Comparison of ENCODE assay signal across 26 cellular contexts in genomic region chr5:104385901-104386300, GRCh38.
"Had no signal": no experiment of that assay in that cellular context is flagged by ENCODE, and none has a peak within 500 bp of the region (broad histone marks: within the 10 kb centered on the region; RNA-seq: fewer than 3 reads in every experiment).

No MANE protein-coding gene starts in this region.

- H3K27ac Mint-ChIP-seq: activated CD8-positive, alpha-beta T cell treated with anti-CD3 and anti-CD28 coated beads, Interleukin-2, amount 10 ng/mL, durations not matched to agents 7 days and 5 days; activated naive CD8-positive, alpha-beta T cell treated with anti-CD3 and anti-CD28 coated beads, Interleukin-2, amount 10 ng/mL, durations not matched to agents 7 days and 5 days; T-helper 17 cell; WTC11 had no signal

- DNase-seq: activated CD4-positive, alpha-beta T cell treated with anti-CD3 and anti-CD28 coated beads for 48 hours; activated CD4-positive, alpha-beta T cell treated with anti-CD3 and anti-CD28 coated beads, Interleukin-2, amount 50 U/mL, for 4 hours; activated CD4-positive, CD25-positive, alpha-beta regulatory T cell treated with anti-CD3 and anti-CD28 coated beads, Interleukin-2, amount 50 U/mL, for 72 hours; activated CD8-positive, alpha-beta memory T cell treated with anti-CD3 and anti-CD28 coated beads, Interleukin-2, amount 50 U/mL, for 48 hours; activated CD8-positive, alpha-beta T cell treated with anti-CD3 and anti-CD28 coated beads, Interleukin-2, amount 10 ng/mL, durations not matched to agents 7 days and 5 days; activated naive CD4-positive, alpha-beta T cell treated with anti-CD3 and anti-CD28 coated beads, Interleukin-2, amount 50 U/mL, for 16 hours; activated naive CD8-positive, alpha-beta T cell treated with anti-CD3 and anti-CD28 coated beads, Interleukin-2, amount 10 ng/mL, durations not matched to agents 7 days and 5 days; activated T-cell treated with anti-CD3 and anti-CD28 coated beads, Interleukin-2, amount 50 U/mL, for 1 hour; adrenal gland; aorta; body of pancreas; Karpas-422; MM.1S; NCI-H1105; NCI-H2029; NCI-H2107; NCI-H2171 treated with DMSO at 0.1 percent for 48 hours; NCI-H510A treated with DMSO at 0.1 percent for 48 hours; NK-92 treated with Interleukin-12 subunit alpha and Interleukin-12 subunit beta, amount 100 ng/mL, for 24 hours; OCI-M1; Peyer's patch; SHP77; T-helper 17 cell; T-helper 9 cell had no signal

- H3K4me3 ChIP-seq: adrenal gland, body of pancreas, K562, Peyer's patch had no signal

- ATAC-seq: activated CD8-positive, alpha-beta T cell treated with anti-CD3 and anti-CD28 coated beads, Interleukin-2, amount 10 ng/mL, durations not matched to agents 7 days and 5 days; body of pancreas; K562; T-helper 17 cell; WTC11 had no signal

- H3K27me3 Mint-ChIP-seq: activated naive CD8-positive, alpha-beta T cell treated with anti-CD3 and anti-CD28 coated beads, Interleukin-2, amount 10 ng/mL, durations not matched to agents 7 days and 5 days; T-helper 17 cell had no signal

- H3K27me3 ChIP-seq: adrenal gland, body of pancreas, Peyer's patch had no signal

- H3K4me3 Mint-ChIP-seq: activated CD8-positive, alpha-beta T cell treated with anti-CD3 and anti-CD28 coated beads, Interleukin-2, amount 10 ng/mL, durations not matched to agents 7 days and 5 days; activated naive CD8-positive, alpha-beta T cell treated with anti-CD3 and anti-CD28 coated beads, Interleukin-2, amount 10 ng/mL, durations not matched to agents 7 days and 5 days; T-helper 17 cell; WTC11 had no signal

- H3K36me3 Mint-ChIP-seq: activated naive CD8-positive, alpha-beta T cell treated with anti-CD3 and anti-CD28 coated beads, Interleukin-2, amount 10 ng/mL, durations not matched to agents 7 days and 5 days; WTC11 had no signal

- H3K36me3 ChIP-seq: adrenal gland, Peyer's patch had no signal

- H3K4me1 ChIP-seq: adrenal gland, body of pancreas, Peyer's patch had no signal

- H3K9me3 ChIP-seq: adrenal gland, body of pancreas, Peyer's patch had no signal

- H3K4me1 Mint-ChIP-seq: activated naive CD8-positive, alpha-beta T cell treated with anti-CD3 and anti-CD28 coated beads, Interleukin-2, amount 10 ng/mL, durations not matched to agents 7 days and 5 days; T-helper 17 cell; WTC11 had no signal

- H3K27ac ChIP-seq: adrenal gland, body of pancreas, Peyer's patch had no signal
